Comparison of ENCODE assay signal across 13 cellular contexts in the genomic region with DNA sequence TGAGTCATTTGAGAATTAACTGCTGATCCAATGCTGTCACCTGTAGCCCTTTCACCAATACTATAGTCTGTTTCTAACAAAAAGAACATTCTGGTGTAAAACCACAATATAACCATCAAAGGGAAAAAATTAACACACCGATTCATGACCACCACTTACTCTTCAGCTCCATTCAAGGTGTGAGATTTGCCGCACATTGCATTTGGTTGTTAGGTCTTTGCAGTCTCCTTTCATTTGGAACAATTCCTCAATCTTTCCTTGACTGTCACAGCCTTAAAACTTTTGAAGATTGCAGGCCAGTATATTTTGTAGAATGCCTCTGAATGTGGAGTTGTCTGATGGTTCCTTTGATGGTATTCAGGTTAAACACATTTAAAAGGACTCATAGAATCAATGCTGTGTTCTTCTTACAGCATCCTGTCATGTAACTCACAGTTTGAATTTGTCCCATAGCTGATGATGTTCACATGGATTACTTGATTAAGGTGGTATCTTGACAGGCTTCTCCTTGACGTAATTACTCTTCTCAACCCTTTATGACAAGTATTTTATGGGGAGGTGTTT.
DNase-seq lines count a peak whose midpoint lies in the region; ATAC-seq and TF ChIP-seq lines count a peak whose summit lies in the region.
"Had no signal": no experiment of that assay in that cellular context is flagged by ENCODE, and none has a peak within 500 bp of the region (broad histone marks: within the 10 kb centered on the region; RNA-seq: fewer than 3 reads in every experiment).

No MANE protein-coding gene starts in this region.

- H3K27me3 Mint-ChIP-seq in activated CD4-positive, alpha-beta memory T cell treated with anti-CD3 and anti-CD28 coated beads, Interleukin-2, amount 10 ng/mL, durations not matched to agents 7 days and 5 days, result no peaks in the 10 kb centered on the region
- H3K27me3 Mint-ChIP-seq in stimulated activated naive CD8-positive, alpha-beta T cell treated with anti-CD3 and anti-CD28 coated beads, Interleukin-15, amount 100 ng/mL, for 72 hours, result no peaks in the 10 kb centered on the region

- H3K4me1 ChIP-seq in endocrine pancreas (ENCODE audit: control insufficient read depth, insufficient read depth, low read length) (peaks cover 18% of the 10 kb centered on the region), BE2C (no peaks in the 10 kb centered on the region; the same call in 1 of the 2 replicates)

- peaks cover 28% of the 10 kb centered on the region for H3K36me3 Mint-ChIP-seq in activated CD4-positive, alpha-beta memory T cell treated with anti-CD3 and anti-CD28 coated beads, Interleukin-2, amount 10 ng/mL, durations not matched to agents 7 days and 5 days (ENCODE audit: low read depth)

- H3K27me3 ChIP-seq in endocrine pancreas (ENCODE audit: control insufficient read depth, insufficient read depth, low read length) (no peaks in the 10 kb centered on the region), BE2C (no peaks in the 10 kb centered on the region)
- H3K27me3 ChIP-seq: MG63, right atrium auricular region, suprapubic skin had no signal

- H3K36me3 ChIP-seq in endocrine pancreas (ENCODE audit: control insufficient read depth, insufficient read depth, low read length) (no peaks in the 10 kb centered on the region), BE2C (no peaks in the 10 kb centered on the region; the same call in 1 of the 2 replicates)
- H3K36me3 ChIP-seq: MG63 had no signal

- POLR2A ChIA-PET in activated CD4-positive, alpha-beta memory T cell treated with anti-CD3 and anti-CD28 coated beads, Interleukin-2, amount 10 ng/mL, durations not matched to agents 7 days and 5 days (lab: Charles Lee), result interaction anchor here (1.1 to 3.2 kb wide), 11 partner anchors 8 to 198 kb away, joined by 3 to 21 read pairs (median 5); a partner anchor contains a TSS

- no peaks in the 10 kb centered on the region for H3K9me3 Mint-ChIP-seq in activated CD4-positive, alpha-beta memory T cell treated with anti-CD3 and anti-CD28 coated beads, Interleukin-2, amount 10 ng/mL, durations not matched to agents 7 days and 5 days
- H3K9me3 Mint-ChIP-seq in stimulated activated naive CD8-positive, alpha-beta T cell treated with anti-CD3 and anti-CD28 coated beads, Interleukin-15, amount 100 ng/mL, for 72 hours, result no peaks in the 10 kb centered on the region

- H3K27ac Mint-ChIP-seq in activated CD4-positive, alpha-beta memory T cell treated with anti-CD3 and anti-CD28 coated beads, Interleukin-2, amount 10 ng/mL, durations not matched to agents 7 days and 5 days, result peak overlapping the region; percentile 68
- peak overlapping the region; percentile 39 to 92 for H3K27ac Mint-ChIP-seq in stimulated activated naive CD8-positive, alpha-beta T cell treated with anti-CD3 and anti-CD28 coated beads, Interleukin-15, amount 100 ng/mL, for 72 hours

- TF ChIP-seq CTCF in BE2C (IDR thresholded peaks at IDR 0.05; ENCODE audit: low read depth, low read length), result no peak
- TF ChIP-seq CTCF in lower leg skin (IDR thresholded peaks at IDR 0.05), result no peak

- no peak overlapping the region for H3K9ac ChIP-seq in endocrine pancreas (ENCODE audit: control insufficient read depth, insufficient read depth, low read length)

- peak; percentile 22 for DNase-seq in stimulated activated CD4-positive, alpha-beta T cell treated with anti-CD3 and anti-CD28 coated beads, Interleukin-1b, Interleukin-23, amount 100 ng/mL, for 48 hours
- DNase-seq in stimulated activated CD4-positive, alpha-beta T cell treated with anti-CD3 and anti-CD28 coated beads, Interleukin-12 subunit alpha, Interleukin-12 subunit beta, amount 100 ng/mL, for 4 hours, result no peak
- no peak for DNase-seq in activated CD4-positive, alpha-beta memory T cell treated with anti-CD3 and anti-CD28 coated beads, Interleukin-2, amount 10 ng/mL, durations not matched to agents 7 days and 5 days
- DNase-seq in stimulated activated naive CD8-positive, alpha-beta T cell treated with anti-CD3 and anti-CD28 coated beads, Interleukin-15, amount 100 ng/mL, for 72 hours, result peak; percentile 34 to 35
- DNase-seq in BE2C (no peak), GM19240 (ENCODE audit: insufficient read length, low spot score) (no peak), lower leg skin (ENCODE audit: low spot score in 2 of 2) (no peak)
- DNase-seq: effector CD8-positive, alpha-beta T cell; MG63; NCI-H2171 treated with DMSO at 0.1 percent for 48 hours had no signal

- intact Hi-C loops in lower leg skin (cut with DNase I; ENCODE audit: low total_unique reads), result no loop called here

- H3K4me3 Mint-ChIP-seq in activated CD4-positive, alpha-beta memory T cell treated with anti-CD3 and anti-CD28 coated beads, Interleukin-2, amount 10 ng/mL, durations not matched to agents 7 days and 5 days, result peak overlapping the region; percentile 24
- H3K4me3 Mint-ChIP-seq in stimulated activated naive CD8-positive, alpha-beta T cell treated with anti-CD3 and anti-CD28 coated beads, Interleukin-15, amount 100 ng/mL, for 72 hours, result peak overlapping the region; percentile 36 to 57

- 79 to 81% methylated on average over 3 of the region's 3 CpGs for WGBS in lower leg skin, 2 donors

- CTCF ChIA-PET in activated CD4-positive, alpha-beta memory T cell treated with anti-CD3 and anti-CD28 coated beads, Interleukin-2, amount 10 ng/mL, durations not matched to agents 7 days and 5 days (lab: Charles Lee), result interaction anchor here (1.2 to 1.9 kb wide), 3 partner anchors 9 to 106 kb away, joined by 3 to 8 read pairs (median 4); a partner anchor contains a TSS

- no peak for TF ChIP-seq POLR2A in lower leg skin (IDR thresholded peaks at IDR 0.05)

- ATAC-seq in stimulated activated naive CD8-positive, alpha-beta T cell treated with anti-CD3 and anti-CD28 coated beads, Interleukin-15, amount 100 ng/mL, for 72 hours, result peak; percentile 95

- no peaks in the 10 kb centered on the region for H3K9me3 ChIP-seq in endocrine pancreas (ENCODE audit: control insufficient read depth, low read length)
- no peaks in the 10 kb centered on the region for H3K9me3 ChIP-seq in BE2C
- H3K9me3 ChIP-seq: MG63, right atrium auricular region, suprapubic skin had no signal

- H3K4me3 ChIP-seq in endocrine pancreas (ENCODE audit: control insufficient read depth, insufficient read depth, low read length) (peak overlapping the region; percentile 6), BE2C (ENCODE audit: low read depth, low read length) (no peak overlapping the region), lower leg skin (ENCODE audit: low read depth, poor library complexity, severe bottlenecking) (no peak overlapping the region)
- H3K4me3 ChIP-seq: MG63, right atrium auricular region, suprapubic skin had no signal

- peaks cover 78% of the 10 kb centered on the region for H3K4me1 Mint-ChIP-seq in activated CD4-positive, alpha-beta memory T cell treated with anti-CD3 and anti-CD28 coated beads, Interleukin-2, amount 10 ng/mL, durations not matched to agents 7 days and 5 days
- peaks cover 93% of the 10 kb centered on the region for H3K4me1 Mint-ChIP-seq in stimulated activated naive CD8-positive, alpha-beta T cell treated with anti-CD3 and anti-CD28 coated beads, Interleukin-15, amount 100 ng/mL, for 72 hours

Comparison
In these comparisons a context has a peak if more than half of its experiments do, and no peak if none do; other contexts are left out.
1. DNase-seq: peak in stimulated activated CD4-positive, alpha-beta T cell treated with anti-CD3 and anti-CD28 coated beads, Interleukin-1b, Interleukin-23, amount 100 ng/mL, for 48 hours (single experiment) and stimulated activated naive CD8-positive, alpha-beta T cell treated with anti-CD3 and anti-CD28 coated beads, Interleukin-15, amount 100 ng/mL, for 72 hours (2 of 2); none in stimulated activated CD4-positive, alpha-beta T cell treated with anti-CD3 and anti-CD28 coated beads, Interleukin-12 subunit alpha, Interleukin-12 subunit beta, amount 100 ng/mL, for 4 hours (single experiment), activated CD4-positive, alpha-beta memory T cell treated with anti-CD3 and anti-CD28 coated beads, Interleukin-2, amount 10 ng/mL, durations not matched to agents 7 days and 5 days (single experiment), BE2C (single experiment), GM19240 (single experiment) and lower leg skin (0 of 2).